15 cellular contexts compared by ENCODE assay signal in genomic region chr12:110035534-110036104, GRCh38.
"Had no signal": no experiment of that assay in that cellular context is flagged by ENCODE, and none has a peak within 500 bp of the region (broad histone marks: within the 10 kb centered on the region; RNA-seq: fewer than 3 reads in every experiment).

No MANE protein-coding gene starts in this region.

- H3K27ac ChIP-seq: coronary artery, esophagus squamous epithelium, upper lobe of right lung had no signal

- H3K4me3 Mint-ChIP-seq: activated CD4-positive, alpha-beta T cell treated with anti-CD3 and anti-CD28 coated beads, Interleukin-2, amount 10 ng/mL, durations not matched to agents 7 days and 5 days; naive thymus-derived CD8-positive, alpha-beta T cell had no signal

- DNase-seq: activated CD4-positive, alpha-beta T cell treated with anti-CD3 and anti-CD28 coated beads, Interleukin-2, amount 10 ng/mL, durations not matched to agents 7 days and 5 days; activated gamma-delta T cell; activated T-cell treated with anti-CD3 and anti-CD28 coated beads for 4 hours; esophagus squamous epithelium; foreskin fibroblast; hippocampal formation; mesenchymal stem cell; naive thymus-derived CD8-positive, alpha-beta T cell; retina; stimulated activated naive CD4-positive, alpha-beta T cell; T-helper 1 cell; upper lobe of right lung had no signal

- H3K4me3 ChIP-seq: coronary artery, esophagus squamous epithelium, upper lobe of right lung had no signal

- H3K27me3 ChIP-seq: esophagus squamous epithelium, upper lobe of right lung had no signal

- H3K9me3 ChIP-seq: esophagus squamous epithelium, upper lobe of right lung had no signal

- ATAC-seq: left lobe of liver; naive thymus-derived CD8-positive, alpha-beta T cell; SK-N-SH treated with all-trans-retinoic acid at 6 μM for 48 hours; upper lobe of right lung had no signal

- H3K9me3 Mint-ChIP-seq: activated CD4-positive, alpha-beta T cell treated with anti-CD3 and anti-CD28 coated beads, Interleukin-2, amount 10 ng/mL, durations not matched to agents 7 days and 5 days; naive thymus-derived CD8-positive, alpha-beta T cell had no signal

- H3K27me3 Mint-ChIP-seq: activated CD4-positive, alpha-beta T cell treated with anti-CD3 and anti-CD28 coated beads, Interleukin-2, amount 10 ng/mL, durations not matched to agents 7 days and 5 days; naive thymus-derived CD8-positive, alpha-beta T cell had no signal
